ENCODE assay signal across 1 cellular context in the genomic region with DNA sequence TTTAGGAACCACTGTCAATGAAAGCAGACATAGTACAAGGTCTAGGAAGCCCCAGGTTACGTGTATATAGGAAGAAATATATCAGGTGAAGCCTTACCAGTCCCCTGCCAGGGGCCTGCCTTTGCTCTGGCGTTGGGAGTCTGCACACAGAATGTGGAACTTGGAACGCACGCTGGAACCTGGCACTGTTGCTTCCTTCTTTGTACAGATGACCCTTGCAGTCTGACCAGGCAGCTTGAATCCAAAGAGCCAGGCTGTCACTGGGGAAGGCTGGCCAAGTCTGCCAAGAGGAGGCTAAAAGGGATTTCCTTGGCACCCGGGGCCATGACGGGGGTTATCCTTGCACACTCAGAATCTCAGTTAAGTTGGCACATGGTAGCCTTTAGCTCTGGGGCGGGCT.
TF ChIP-seq lines count a peak whose summit lies in the region.

No MANE protein-coding gene starts in this region.

TF ChIP-seq in HepG2, 621 proteins besides CTCF, POLR2A, EP300 and RAD21:
- TF ChIP-seq SRSF4 (IDR thresholded peaks at IDR 0.05; ENCODE audit: low read depth, low read length, poor library complexity, severe bottlenecking): no peak
- TF ChIP-seq, protein P1, sequence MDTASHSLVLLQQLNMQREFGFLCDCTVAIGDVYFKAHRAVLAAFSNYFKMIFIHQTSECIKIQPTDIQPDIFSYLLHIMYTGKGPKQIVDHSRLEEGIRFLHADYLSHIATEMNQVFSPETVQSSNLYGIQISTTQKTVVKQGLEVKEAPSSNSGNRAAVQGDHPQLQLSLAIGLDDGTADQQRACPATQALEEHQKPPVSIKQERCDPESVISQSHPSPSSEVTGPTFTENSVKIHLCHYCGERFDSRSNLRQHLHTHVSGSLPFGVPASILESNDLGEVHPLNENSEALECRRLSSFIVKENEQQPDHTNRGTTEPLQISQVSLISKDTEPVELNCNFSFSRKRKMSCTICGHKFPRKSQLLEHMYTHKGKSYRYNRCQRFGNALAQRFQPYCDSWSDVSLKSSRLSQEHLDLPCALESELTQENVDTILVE (CRISPR knock-in tag; IDR thresholded peaks at IDR 0.05): no peak
